ENCODE assay signal across 10 cellular contexts in the genomic region with DNA sequence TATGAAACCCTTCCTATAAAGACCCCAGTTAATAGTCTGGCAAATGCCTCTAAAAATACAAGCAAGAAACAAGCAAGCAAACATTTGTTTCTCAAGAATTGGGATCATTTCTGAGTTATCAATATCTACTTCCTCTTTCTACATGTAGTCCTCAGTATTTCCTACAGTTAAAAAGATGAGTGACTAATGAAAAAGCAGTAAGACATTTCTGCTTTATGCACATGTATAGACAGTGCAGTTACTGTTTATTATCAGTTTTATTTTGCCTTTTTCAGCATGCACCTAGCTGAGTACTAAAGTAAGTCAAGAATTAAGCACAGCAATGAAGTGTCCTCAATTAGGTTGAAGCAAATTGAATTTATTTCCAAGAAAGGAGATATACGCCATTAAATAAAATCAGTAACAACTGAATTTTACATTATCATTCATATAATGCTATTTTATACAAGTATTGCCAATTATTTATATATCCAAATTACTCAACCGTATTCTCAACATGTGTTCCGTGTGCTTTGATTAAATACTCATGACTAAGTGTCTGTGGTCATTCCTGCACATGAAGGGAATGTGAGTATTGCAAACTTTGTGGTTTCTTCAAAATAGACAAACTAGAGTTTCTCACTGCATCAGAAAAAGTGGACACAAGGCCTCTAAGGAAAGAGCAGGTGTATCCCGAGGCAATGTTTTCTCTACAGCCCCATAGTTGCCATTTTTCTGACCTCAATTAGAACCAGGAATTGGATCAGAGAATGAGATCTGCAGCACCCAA.
DNase-seq lines count a peak whose midpoint lies in the region; ATAC-seq and TF ChIP-seq lines count a peak whose summit lies in the region.
"Had no signal": no experiment of that assay in that cellular context is flagged by ENCODE, and none has a peak within 500 bp of the region (broad histone marks: within the 10 kb centered on the region; RNA-seq: fewer than 3 reads in every experiment).

No MANE protein-coding gene starts in this region.

- no peaks in the 10 kb centered on the region for H3K36me3 ChIP-seq in ascending aorta

- no peak overlapping the region for H3K4me3 ChIP-seq in ascending aorta
- H3K4me3 ChIP-seq: SK-N-MC, testis had no signal

- H3K36me3 Mint-ChIP-seq in activated B cell treated with CpG ODN at 0.5 μM for 24 hours (ENCODE audit: low read depth) = no peaks in the 10 kb centered on the region
- no peaks in the 10 kb centered on the region for H3K36me3 Mint-ChIP-seq in nephron progenitor cell (ENCODE audit: low read depth)

- no peaks in the 10 kb centered on the region for H3K9me3 ChIP-seq in ascending aorta
- H3K9me3 ChIP-seq: testis had no signal

- H3K27ac Mint-ChIP-seq in activated B cell treated with CpG ODN at 0.5 μM for 24 hours = no peak overlapping the region
- H3K27ac Mint-ChIP-seq in nephron progenitor cell = no peak overlapping the region

- CTCF ChIA-PET in activated B cell treated with CpG ODN at 0.5 μM for 24 hours (lab: Charles Lee) = no interaction called here

- TF ChIP-seq CTCF in activated B cell treated with CpG ODN at 0.5 μM for 24 hours (IDR thresholded peaks at IDR 0.05) = no peak
- TF ChIP-seq CTCF in nephron progenitor cell (IDR thresholded peaks at IDR 0.05) = no peak
- no peak for TF ChIP-seq CTCF in ascending aorta (IDR thresholded peaks at IDR 0.05)

- H3K27ac ChIP-seq in ascending aorta = no peak overlapping the region
- H3K27ac ChIP-seq: SK-N-MC, testis had no signal

- peak; percentile 67 for ATAC-seq in GM19043 (IDR thresholded peaks at IDR 0.05; ENCODE audit: low read depth, unreplicated experiment)
- ATAC-seq in activated B cell treated with CpG ODN at 0.5 μM for 24 hours (ENCODE audit: low read depth) = peak; percentile 49

- POLR2A ChIA-PET in activated B cell treated with CpG ODN at 0.5 μM for 24 hours (lab: Charles Lee) = no interaction called here

- H3K4me1 Mint-ChIP-seq in activated B cell treated with CpG ODN at 0.5 μM for 24 hours (peaks cover 10% of the 10 kb centered on the region), nephron progenitor cell (peaks cover 8% of the 10 kb centered on the region)

- DNase-seq in HPDE6-E6E7 (ENCODE audit: extremely low spot score) (peak; percentile 59), activated B cell treated with CpG ODN at 0.5 μM for 24 hours (no peak), renal cortical epithelial cell (ENCODE audit: low read depth) (peak; percentile 96), nephron progenitor cell (no peak), ascending aorta (ENCODE audit: low spot score in 2 of 2) (no peak), cerebellar cortex (ENCODE audit: low spot score) (no peak), UCSD-AML1 (lab: John Stamatoyannopoulos, UW; ENCODE audit: unreplicated experiment) (no peak)
- DNase-seq: testis had no signal

- no peaks in the 10 kb centered on the region for H3K27me3 Mint-ChIP-seq in activated B cell treated with CpG ODN at 0.5 μM for 24 hours
- no peaks in the 10 kb centered on the region for H3K27me3 Mint-ChIP-seq in nephron progenitor cell (ENCODE audit: low read depth, poor library complexity)

- no peak overlapping the region for H3K4me3 Mint-ChIP-seq in activated B cell treated with CpG ODN at 0.5 μM for 24 hours
- H3K4me3 Mint-ChIP-seq in nephron progenitor cell = no peak overlapping the region

- H3K27me3 ChIP-seq in ascending aorta = no peaks in the 10 kb centered on the region
- H3K27me3 ChIP-seq: testis had no signal

- H3K9me3 Mint-ChIP-seq in activated B cell treated with CpG ODN at 0.5 μM for 24 hours (no peaks in the 10 kb centered on the region), nephron progenitor cell (no peaks in the 10 kb centered on the region)

- H3K4me1 ChIP-seq in ascending aorta = no peaks in the 10 kb centered on the region
- H3K4me1 ChIP-seq: testis had no signal

- intact Hi-C loops in activated B cell treated with CpG ODN at 0.5 μM for 24 hours (cut with micrococcal nuclease) (no loop called here), ascending aorta (cut with DNase I) (no loop called here)

Comparison
In these comparisons a context has a peak if more than half of its experiments do, and no peak if none do; other contexts are left out.
1. DNase-seq: peak in HPDE6-E6E7 (single experiment) and renal cortical epithelial cell (single experiment); none in activated B cell treated with CpG ODN at 0.5 μM for 24 hours (single experiment), nephron progenitor cell (single experiment), ascending aorta (0 of 2), cerebellar cortex (single experiment) and UCSD-AML1 (single experiment).